16 cellular contexts compared by ENCODE assay signal in the genomic region with DNA sequence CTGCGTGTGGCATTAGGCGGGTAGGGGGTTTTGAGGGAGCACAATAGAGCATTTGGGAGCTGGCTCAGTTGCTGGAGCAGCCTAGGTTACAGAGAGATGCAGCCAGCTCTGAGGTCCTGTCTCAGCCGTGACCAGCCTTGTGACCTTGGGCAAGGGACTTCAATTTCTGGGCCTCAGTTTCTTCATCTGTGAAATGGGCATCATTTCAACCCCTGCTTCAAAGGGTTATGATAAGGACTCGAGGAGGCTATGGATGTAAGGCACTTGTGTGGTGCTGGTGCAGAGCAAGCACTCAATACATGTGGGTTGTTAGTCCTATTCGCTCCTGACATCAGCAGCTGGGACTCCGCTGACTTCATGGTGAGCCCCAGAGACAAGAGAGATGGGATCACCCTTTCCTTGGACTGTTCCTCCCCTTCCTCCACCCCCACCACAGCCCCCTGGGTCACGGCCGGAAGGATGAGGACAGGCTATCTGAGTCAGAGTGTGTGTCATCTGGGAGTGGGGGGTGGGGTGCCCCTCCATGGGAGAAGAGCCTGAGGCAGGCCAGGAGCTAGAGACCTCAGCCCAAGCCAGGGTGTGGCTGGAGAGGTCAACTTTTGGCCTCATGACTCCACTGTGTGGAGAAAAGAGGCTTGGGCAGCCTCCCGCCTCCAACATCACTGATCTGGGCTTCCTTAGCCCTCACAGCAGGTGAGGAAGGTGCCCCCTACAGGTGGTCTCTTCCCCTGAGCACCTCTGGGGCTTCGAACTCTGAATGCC.
A peak's percentile ranks its signal among the peaks of the same experiment; 100 is the strongest.
DNase-seq lines count a peak whose midpoint lies in the region; ATAC-seq and TF ChIP-seq lines count a peak whose summit lies in the region.
"Had no signal": no experiment of that assay in that cellular context is flagged by ENCODE, and none has a peak within 500 bp of the region (broad histone marks: within the 10 kb centered on the region; RNA-seq: fewer than 3 reads in every experiment).

No MANE protein-coding gene starts in this region.

- no peaks in the 10 kb centered on the region for H3K27me3 ChIP-seq in GM23248 (replicated peaks; ENCODE audit: insufficient read depth)
- peaks cover 49% of the 10 kb centered on the region for H3K27me3 ChIP-seq in gastroesophageal sphincter

- no peaks in the 10 kb centered on the region for H3K36me3 Mint-ChIP-seq in chondrocyte (ENCODE audit: low read depth)

- no peaks in the 10 kb centered on the region for H3K79me2 ChIP-seq in GM23248 (ENCODE audit: insufficient read depth)

- no peak overlapping the region for H3K27ac ChIP-seq in GM23248
- no peak overlapping the region for H3K27ac ChIP-seq in gastroesophageal sphincter
- H3K27ac ChIP-seq: spleen had no signal

- H3K4me1 Mint-ChIP-seq in chondrocyte (ENCODE audit: low read depth), result no peaks in the 10 kb centered on the region

- TF ChIP-seq EP300 in gastroesophageal sphincter (IDR thresholded peaks at IDR 0.05), result no peak

- H3K4me1 ChIP-seq in GM23248 (ENCODE audit: insufficient read depth), result peaks cover 16% of the 10 kb centered on the region
- no peaks in the 10 kb centered on the region for H3K4me1 ChIP-seq in gastroesophageal sphincter
- H3K4me1 ChIP-seq: spleen had no signal

- H3K9me3 ChIP-seq in GM23248 (ENCODE audit: low read depth) (no peaks in the 10 kb centered on the region), gastroesophageal sphincter (no peaks in the 10 kb centered on the region)
- H3K9me3 ChIP-seq: spleen had no signal

- no peaks in the 10 kb centered on the region for H4K20me1 ChIP-seq in GM23248 (ENCODE audit: insufficient read depth)

- H2AFZ ChIP-seq in GM23248, result no peak overlapping the region

- H3K9me2 ChIP-seq in GM23248 (ENCODE audit: insufficient read depth), result no peaks in the 10 kb centered on the region

- DNase-seq in AG10803 (ENCODE audit: low read depth), result peak; percentile 52
- peak; percentile 71 for DNase-seq in GM23248
- peak; percentile 87 for DNase-seq in RPMI7951 (ENCODE audit: low read depth)
- no peak for DNase-seq in chondrocyte (ENCODE audit: low spot score)
- DNase-seq in activated CD4-positive, alpha-beta T cell treated with anti-CD3 and anti-CD28 coated beads, Interleukin-2, amount 50 U/mL, for 1 hour, result no peak
- DNase-seq: activated CD4-positive, alpha-beta T cell treated with anti-CD3 and anti-CD28 coated beads, Interleukin-2, amount 50 U/mL, for 4 hours; amniotic stem cell; cortex of kidney; NCI-H1930; NCI-H526 treated with DMSO at 0.1 percent for 48 hours; nucleus accumbens; spleen; T-helper 9 cell had no signal

- in situ Hi-C loops in GM23248 (cut with MboI), result no loop called here

- TF ChIP-seq POLR2A in gastroesophageal sphincter (IDR thresholded peaks at IDR 0.05), result no peak

- no peaks in the 10 kb centered on the region for H3K36me3 ChIP-seq in GM23248 (ENCODE audit: low read depth)
- no peaks in the 10 kb centered on the region for H3K36me3 ChIP-seq in gastroesophageal sphincter
- H3K36me3 ChIP-seq: spleen had no signal

- peak; percentile 36 for ATAC-seq in gastroesophageal sphincter
- no peak for ATAC-seq in GM19463 (IDR thresholded peaks at IDR 0.05; ENCODE audit: unreplicated experiment)
- ATAC-seq in HG03095 (IDR thresholded peaks at IDR 0.05; ENCODE audit: unreplicated experiment), result no peak

- no peaks in the 10 kb centered on the region for H3K9me3 Mint-ChIP-seq in chondrocyte (ENCODE audit: low read depth)

- no peak for TF ChIP-seq CTCF in AG10803 (conservative IDR thresholded peaks at IDR 0.05; ENCODE audit: low read length)
- TF ChIP-seq CTCF in gastroesophageal sphincter (IDR thresholded peaks at IDR 0.05), result no peak
- no peak for TF ChIP-seq CTCF in chondrocyte (IDR thresholded peaks at IDR 0.05)

- H3K4me3 Mint-ChIP-seq in chondrocyte (ENCODE audit: unreplicated experiment), result no peak overlapping the region

- H3K9ac ChIP-seq in GM23248, result no peak overlapping the region

- H3K27me3 Mint-ChIP-seq in chondrocyte (ENCODE audit: low read depth), result peaks cover 16% of the 10 kb centered on the region

- no peak overlapping the region for H3K4me3 ChIP-seq in AG10803 (ENCODE audit: low read length)
- H3K4me3 ChIP-seq in GM23248, result no peak overlapping the region
- H3K4me3 ChIP-seq in gastroesophageal sphincter, result no peak overlapping the region
- H3K4me3 ChIP-seq: spleen had no signal

- H3K27ac Mint-ChIP-seq in chondrocyte (ENCODE audit: unreplicated experiment), result no peak overlapping the region

- H3K4me2 ChIP-seq in GM23248 (ENCODE audit: unreplicated experiment), result no peak overlapping the region

- H3F3A ChIP-seq in GM23248 (ENCODE audit: insufficient read depth), result no peaks in the 10 kb centered on the region

- WGBS in GM23248 (ENCODE audit: low coverage in 1 of 2, low lambda C conversion rate in 2 of 2, missing lambda C conversion rate in 2 of 2), 2 experiments, result 49% methylated on average over 10 of the region's 10 CpGs
- no CpG with 5 or more reads among the region's 10 CpGs for WGBS in gastroesophageal sphincter (ENCODE audit: low coverage in 1 of 2), 2 donors

Comparison
In these comparisons a context has a peak if more than half of its experiments do, and no peak if none do; other contexts are left out.
1. DNase-seq: peak in AG10803 (single experiment), GM23248 (single experiment) and RPMI7951 (single experiment); none in chondrocyte (single experiment) and activated CD4-positive, alpha-beta T cell treated with anti-CD3 and anti-CD28 coated beads, Interleukin-2, amount 50 U/mL, for 1 hour (single experiment).